Comparison of ENCODE assay signal across 18 cellular contexts in the genomic region with DNA sequence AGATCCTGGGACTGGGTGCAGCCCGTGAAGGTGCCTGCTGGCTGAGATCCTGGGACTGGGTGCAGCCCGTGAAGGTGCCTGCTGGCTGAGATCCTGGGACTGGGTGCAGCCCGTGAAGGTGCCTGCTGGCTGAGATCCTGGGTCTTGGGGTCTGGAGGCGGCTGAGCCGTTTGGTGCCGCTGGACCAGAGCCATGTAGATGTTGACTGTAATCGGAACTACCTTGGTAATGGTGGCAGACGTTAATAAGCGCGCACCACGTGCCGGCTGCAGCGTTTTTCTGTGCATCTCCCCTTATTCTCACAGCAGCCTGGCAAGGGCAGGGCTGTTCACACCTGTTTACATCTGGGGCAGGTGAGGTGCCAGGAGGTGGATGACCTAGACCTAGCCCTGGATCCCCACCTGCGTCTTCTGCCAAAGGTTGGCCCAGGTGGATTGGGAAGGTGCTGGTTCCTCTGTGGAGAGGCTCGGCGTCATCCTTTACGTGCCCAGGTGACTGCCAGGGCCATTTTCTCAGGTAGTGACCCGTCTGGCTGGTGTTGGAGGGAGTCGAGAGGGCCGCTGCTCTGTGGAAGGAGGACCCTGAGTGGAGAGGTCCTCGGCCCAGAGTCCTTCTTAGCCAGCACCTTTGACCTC.
A peak's percentile ranks its signal among the peaks of the same experiment; 100 is the strongest.
DNase-seq lines count a peak whose midpoint lies in the region; ATAC-seq, FAIRE-seq and TF ChIP-seq lines count a peak whose summit lies in the region.
"Had no signal": no experiment of that assay in that cellular context is flagged by ENCODE, and none has a peak within 500 bp of the region (broad histone marks: within the 10 kb centered on the region; RNA-seq: fewer than 3 reads in every experiment).

No MANE protein-coding gene starts in this region.

- H3K9ac ChIP-seq in mesendoderm (ENCODE audit: low read length), result no peak overlapping the region
- no peak overlapping the region for H3K9ac ChIP-seq in kidney (ENCODE audit: low read length in 2 of 2)

- H3K4me2 ChIP-seq in GM23338 (no peak overlapping the region), mesendoderm (ENCODE audit: low read length) (no peak overlapping the region)
- H3K4me2 ChIP-seq: A549 had no signal

- H3K4ac ChIP-seq in mesendoderm (ENCODE audit: low read depth, low read length), result no peak overlapping the region

- TF ChIP-seq POLR2A in suprapubic skin (IDR thresholded peaks at IDR 0.05), result no peak

- H3K4me3 ChIP-seq in GM23338 (no peak overlapping the region), mesendoderm (ENCODE audit: low read length) (no peak overlapping the region), suprapubic skin (no peak overlapping the region), kidney (ENCODE audit: low read length in 2 of 2) (no peak overlapping the region), MG63 (no peak overlapping the region)
- H3K4me3 ChIP-seq: A549 had no signal

- no peak overlapping the region for H2BK15ac ChIP-seq in mesendoderm (replicated peaks; ENCODE audit: low read depth)

- H3K4me1 Mint-ChIP-seq in GM23338, result no peaks in the 10 kb centered on the region
- H3K4me1 Mint-ChIP-seq in activated T-helper 17 cell treated with anti-CD3 and anti-CD28 coated beads, Interleukin-2, amount 50 U/mL, for 72 hours, result no peaks in the 10 kb centered on the region

- H3K4me1 ChIP-seq in GM23338 (ENCODE audit: insufficient read depth), result no peaks in the 10 kb centered on the region
- no peaks in the 10 kb centered on the region for H3K4me1 ChIP-seq in mesendoderm (ENCODE audit: control insufficient read depth, low read depth, low read length)
- peaks cover 30% of the 10 kb centered on the region for H3K4me1 ChIP-seq in suprapubic skin
- peaks cover 0 to 3% of the 10 kb centered on the region in 2 donors for H3K4me1 ChIP-seq in kidney (ENCODE audit: control insufficient read depth in 1 of 2, insufficient read depth in 1 of 2, low read depth in 1 of 2, low read length in 2 of 2)
- H3K4me1 ChIP-seq: A549 had no signal

- no peak for TF ChIP-seq CTCF in GM23338 (conservative IDR thresholded peaks at IDR 0.05; ENCODE audit: low read depth in 2 of 2)
- TF ChIP-seq CTCF in suprapubic skin (IDR thresholded peaks at IDR 0.05), result no peak
- no peak for TF ChIP-seq CTCF in kidney (IDR thresholded peaks at IDR 0.05; ENCODE audit: borderline replicate concordance, extremely low read depth, insufficient read depth)

- H3K36me3 ChIP-seq in GM23338 (ENCODE audit: insufficient read depth) (no peaks in the 10 kb centered on the region), mesendoderm (ENCODE audit: control insufficient read depth, insufficient read depth, low read length) (no peaks in the 10 kb centered on the region), suprapubic skin (no peaks in the 10 kb centered on the region), kidney (ENCODE audit: control insufficient read depth in 1 of 2, insufficient read depth in 2 of 2, low read length in 2 of 2) (no peaks in the 10 kb centered on the region), MG63 (no peaks in the 10 kb centered on the region)

- H2AFZ ChIP-seq in GM23338, result no peak overlapping the region

- H4K20me1 ChIP-seq in GM23338 (replicated peaks; ENCODE audit: insufficient read depth), result no peaks in the 10 kb centered on the region

- no peak overlapping the region for H3K56ac ChIP-seq in mesendoderm (ENCODE audit: low read length)

- no peak for TF ChIP-seq EP300 in suprapubic skin (IDR thresholded peaks at IDR 0.05)

- intact Hi-C loops in kidney (cut with DNase I), result no loop called here

- DNase-seq in GM23338 (ENCODE audit: low spot score) (no peak), mesendoderm (no peak), suprapubic skin (ENCODE audit: low spot score in 2 of 2) (no peak), kidney (no peak), MG63 (no peak)
- DNase-seq in activated CD4-positive, alpha-beta T cell treated with anti-CD3 and anti-CD28 coated beads for 4 hours, result no peak
- DNase-seq: C1 segment of cervical spinal cord, DMS 273 treated with DMSO at 0.1 percent for 48 hours, GF-D8, HCEC 1CT, NCI-H1105, NCI-H1694, NCI-H2227 treated with DMSO at 0.1 percent for 48 hours, NCI-H524 had no signal

- WGBS in mesendoderm (ENCODE audit: extremely low coverage, insufficient coverage, low lambda C conversion rate), result no CpG with 5 or more reads among the region's 21 CpGs
- WGBS in suprapubic skin, result 75% methylated on average over 15 of the region's 21 CpGs

- ATAC-seq in GM23338, result no peak
- ATAC-seq in activated T-helper 17 cell treated with anti-CD3 and anti-CD28 coated beads, Interleukin-2, amount 50 U/mL, for 72 hours (replicated peaks), result no peak
- ATAC-seq: A549, Panc1 had no signal

- no peak overlapping the region for H2BK5ac ChIP-seq in mesendoderm (ENCODE audit: low read length)

- no peaks in the 10 kb centered on the region for H3K79me1 ChIP-seq in mesendoderm (ENCODE audit: low read length)

- no peak overlapping the region for H3K27ac ChIP-seq in GM23338 (ENCODE audit: low read depth)
- H3K27ac ChIP-seq in mesendoderm (ENCODE audit: low read depth, low read length), result no peak overlapping the region
- H3K27ac ChIP-seq in suprapubic skin, result peak overlapping the region; percentile 74
- H3K27ac ChIP-seq in kidney (ENCODE audit: low read depth in 2 of 2, low read length in 2 of 2), result no peak overlapping the region
- H3K27ac ChIP-seq: A549 had no signal

- no peak overlapping the region for H3K4me3 Mint-ChIP-seq in GM23338
- H3K4me3 Mint-ChIP-seq in activated T-helper 17 cell treated with anti-CD3 and anti-CD28 coated beads, Interleukin-2, amount 50 U/mL, for 72 hours, result no peak overlapping the region

- H3K27me3 ChIP-seq in GM23338 (ENCODE audit: insufficient read depth), result no peaks in the 10 kb centered on the region
- H3K27me3 ChIP-seq in mesendoderm (ENCODE audit: insufficient read depth, low read length, poor library complexity), result no peaks in the 10 kb centered on the region
- no peaks in the 10 kb centered on the region for H3K27me3 ChIP-seq in suprapubic skin
- H3K27me3 ChIP-seq in MG63, result no peaks in the 10 kb centered on the region

- H4K8ac ChIP-seq in mesendoderm (ENCODE audit: low read depth, low read length), result no peak overlapping the region

- H3K27ac Mint-ChIP-seq in GM23338, result peak overlapping the region; percentile 31; the same call in 1 of the 2 replicates
- peak overlapping the region; percentile 7 for H3K27ac Mint-ChIP-seq in activated T-helper 17 cell treated with anti-CD3 and anti-CD28 coated beads, Interleukin-2, amount 50 U/mL, for 72 hours

- H3K27me3 Mint-ChIP-seq in GM23338 (ENCODE audit: insufficient read depth, low read depth, poor library complexity), result peaks cover 4% of the 10 kb centered on the region
- no peaks in the 10 kb centered on the region for H3K27me3 Mint-ChIP-seq in activated T-helper 17 cell treated with anti-CD3 and anti-CD28 coated beads, Interleukin-2, amount 50 U/mL, for 72 hours

- no peaks in the 10 kb centered on the region for H3K9me3 ChIP-seq in suprapubic skin
- no peaks in the 10 kb centered on the region for H3K9me3 ChIP-seq in kidney (ENCODE audit: control insufficient read depth in 1 of 2, low read length in 2 of 2)
- no peaks in the 10 kb centered on the region for H3K9me3 ChIP-seq in MG63
- H3K9me3 ChIP-seq: A549 had no signal

- H3K9me2 ChIP-seq in GM23338 (ENCODE audit: insufficient read depth), result no peaks in the 10 kb centered on the region

- H3K79me2 ChIP-seq in GM23338 (replicated peaks; ENCODE audit: insufficient read depth), result no peaks in the 10 kb centered on the region
- no peaks in the 10 kb centered on the region for H3K79me2 ChIP-seq in mesendoderm (ENCODE audit: control insufficient read depth, insufficient read depth, low read length)

- H2AK5ac ChIP-seq in mesendoderm (ENCODE audit: low read length), result no peak overlapping the region

- no peak for FAIRE-seq in kidney (lab: Jason Lieb, UNC)
- FAIRE-seq: A549, GM19239 had no signal

- no peak overlapping the region for H3K23ac ChIP-seq in mesendoderm (ENCODE audit: low read length)

- H3F3A ChIP-seq in GM23338 (replicated peaks; ENCODE audit: low read depth), result no peaks in the 10 kb centered on the region

- H2BK120ac ChIP-seq in mesendoderm (ENCODE audit: low read depth, low read length), result no peak overlapping the region

- H4K5ac ChIP-seq in mesendoderm (ENCODE audit: low read length), result peak overlapping the region; percentile 71

- H3K36me3 Mint-ChIP-seq in GM23338 (ENCODE audit: low read depth), result no peaks in the 10 kb centered on the region
- H3K36me3 Mint-ChIP-seq in activated T-helper 17 cell treated with anti-CD3 and anti-CD28 coated beads, Interleukin-2, amount 50 U/mL, for 72 hours (ENCODE audit: low read depth), result peaks cover 11% of the 10 kb centered on the region

- H3K9me3 Mint-ChIP-seq in GM23338, result no peaks in the 10 kb centered on the region
- no peaks in the 10 kb centered on the region for H3K9me3 Mint-ChIP-seq in activated T-helper 17 cell treated with anti-CD3 and anti-CD28 coated beads, Interleukin-2, amount 50 U/mL, for 72 hours

- no peak overlapping the region for H3K18ac ChIP-seq in mesendoderm (ENCODE audit: low read length)

TF ChIP-seq in GM23338, 12 proteins besides CTCF, POLR2A, EP300 and RAD21 (continues in another document):
- no peak for TF ChIP-seq NANOG (IDR thresholded peaks at IDR 0.05; ENCODE audit: borderline replicate concordance)
- TF ChIP-seq, protein P1, sequence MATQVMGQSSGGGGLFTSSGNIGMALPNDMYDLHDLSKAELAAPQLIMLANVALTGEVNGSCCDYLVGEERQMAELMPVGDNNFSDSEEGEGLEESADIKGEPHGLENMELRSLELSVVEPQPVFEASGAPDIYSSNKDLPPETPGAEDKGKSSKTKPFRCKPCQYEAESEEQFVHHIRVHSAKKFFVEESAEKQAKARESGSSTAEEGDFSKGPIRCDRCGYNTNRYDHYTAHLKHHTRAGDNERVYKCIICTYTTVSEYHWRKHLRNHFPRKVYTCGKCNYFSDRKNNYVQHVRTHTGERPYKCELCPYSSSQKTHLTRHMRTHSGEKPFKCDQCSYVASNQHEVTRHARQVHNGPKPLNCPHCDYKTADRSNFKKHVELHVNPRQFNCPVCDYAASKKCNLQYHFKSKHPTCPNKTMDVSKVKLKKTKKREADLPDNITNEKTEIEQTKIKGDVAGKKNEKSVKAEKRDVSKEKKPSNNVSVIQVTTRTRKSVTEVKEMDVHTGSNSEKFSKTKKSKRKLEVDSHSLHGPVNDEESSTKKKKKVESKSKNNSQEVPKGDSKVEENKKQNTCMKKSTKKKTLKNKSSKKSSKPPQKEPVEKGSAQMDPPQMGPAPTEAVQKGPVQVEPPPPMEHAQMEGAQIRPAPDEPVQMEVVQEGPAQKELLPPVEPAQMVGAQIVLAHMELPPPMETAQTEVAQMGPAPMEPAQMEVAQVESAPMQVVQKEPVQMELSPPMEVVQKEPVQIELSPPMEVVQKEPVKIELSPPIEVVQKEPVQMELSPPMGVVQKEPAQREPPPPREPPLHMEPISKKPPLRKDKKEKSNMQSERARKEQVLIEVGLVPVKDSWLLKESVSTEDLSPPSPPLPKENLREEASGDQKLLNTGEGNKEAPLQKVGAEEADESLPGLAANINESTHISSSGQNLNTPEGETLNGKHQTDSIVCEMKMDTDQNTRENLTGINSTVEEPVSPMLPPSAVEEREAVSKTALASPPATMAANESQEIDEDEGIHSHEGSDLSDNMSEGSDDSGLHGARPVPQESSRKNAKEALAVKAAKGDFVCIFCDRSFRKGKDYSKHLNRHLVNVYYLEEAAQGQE (IDR thresholded peaks at IDR 0.05; ENCODE audit: unreplicated experiment), result no peak
- TF ChIP-seq CREB1 (CRISPR knock-in tag; IDR thresholded peaks at IDR 0.05; ENCODE audit: low read depth), result no peak
- TF ChIP-seq STAT1 (IDR thresholded peaks at IDR 0.05; ENCODE audit: unreplicated experiment), result no peak
